ENCODE assay signal across 8 cellular contexts in the genomic region with DNA sequence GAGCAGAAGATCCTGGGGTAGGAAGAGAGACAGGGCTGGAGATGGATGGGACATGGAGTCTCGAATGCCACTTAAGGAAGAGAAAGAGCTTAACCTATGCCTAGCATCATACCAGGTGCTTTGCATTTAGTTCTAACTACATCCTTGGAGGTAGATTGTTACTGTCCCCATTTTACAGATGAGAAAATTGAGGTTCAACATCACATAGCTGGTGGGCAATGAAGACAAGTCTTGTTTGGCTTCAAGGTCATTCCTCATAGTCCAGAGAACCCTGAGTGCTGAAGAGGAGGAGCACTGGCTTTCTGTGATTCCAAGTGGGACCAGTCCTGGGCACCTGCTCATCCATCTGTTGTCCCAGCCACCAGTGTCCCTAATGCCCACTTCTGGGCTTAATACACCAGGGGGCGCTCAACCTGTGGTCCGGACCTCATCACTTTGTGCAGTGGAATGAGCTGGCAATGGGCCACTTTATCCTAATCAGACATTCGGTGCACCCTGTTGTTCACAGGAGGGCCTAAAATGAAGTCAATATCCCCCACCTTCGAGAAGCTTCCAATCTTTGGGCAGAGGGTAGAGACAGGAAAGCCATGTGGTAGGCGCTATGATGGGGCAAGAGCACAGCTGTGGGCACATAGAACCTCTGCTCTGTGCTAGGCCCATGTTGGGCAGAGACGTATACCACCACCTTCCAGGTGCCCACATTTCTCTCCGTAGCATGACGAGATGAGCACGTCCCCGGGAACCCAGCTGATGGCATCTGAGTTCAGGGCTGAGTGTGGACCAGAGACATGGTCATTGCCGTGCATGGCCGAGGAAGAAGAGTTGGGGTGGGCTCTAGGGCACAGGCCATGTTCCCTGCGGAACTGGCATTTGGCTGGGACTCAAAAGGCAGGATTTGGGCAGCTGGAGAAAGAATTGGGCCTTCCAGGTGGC. TPM values are rescaled to one million over a fixed set of nuclear protein-coding genes. Genes with fewer than 3 reads are reported as not detected.
DNase-seq lines count a peak whose midpoint lies in the region; ATAC-seq, FAIRE-seq and TF ChIP-seq lines count a peak whose summit lies in the region.

No MANE protein-coding gene starts in this region.

- no peak overlapping the region for H3K4me3 Mint-ChIP-seq in astrocyte (ENCODE audit: unreplicated experiment)

- no peak overlapping the region for H3K9ac ChIP-seq in astrocyte (ENCODE audit: low read length)

- H3K79me2 ChIP-seq in astrocyte (ENCODE audit: insufficient read depth, low read length) = no peaks in the 10 kb centered on the region

- no peaks in the 10 kb centered on the region for H4K20me1 ChIP-seq in astrocyte (ENCODE audit: insufficient read depth, low read length)

- H3K36me3 ChIP-seq in SJSA1 = peaks cover 3% of the 10 kb centered on the region; the same call in 1 of the 2 replicates
- no peaks in the 10 kb centered on the region for H3K36me3 ChIP-seq in astrocyte (ENCODE audit: insufficient read depth, low read length)
- no peaks in the 10 kb centered on the region for H3K36me3 ChIP-seq in right lobe of liver
- H3K36me3 ChIP-seq in transverse colon = no peaks in the 10 kb centered on the region
- no peaks in the 10 kb centered on the region for H3K36me3 ChIP-seq in ascending aorta

- no peaks in the 10 kb centered on the region for H3K9me3 Mint-ChIP-seq in astrocyte (ENCODE audit: unreplicated experiment)

- DNase-seq in AG08396 (ENCODE audit: low spot score) (peak; percentile 77), GM12892 (ENCODE audit: insufficient read length) (peak; percentile 56), SJSA1 (ENCODE audit: low read depth in 1 of 2, low spot score in 2 of 2) (peak; percentile 35 to 75), astrocyte (ENCODE audit: low read depth) (no peak), right lobe of liver (peak in 1 of 3 donors; percentile 48), transverse colon (peak; percentile 59), ascending aorta (ENCODE audit: low spot score in 2 of 2) (no peak), T1000 (lab: John Stamatoyannopoulos, UW) (no peak)

- no peak overlapping the region for H2AFZ ChIP-seq in astrocyte (ENCODE audit: low read depth, low read length)

- WGBS in right lobe of liver (ENCODE audit: insufficient coverage, low coverage, low lambda C conversion rate, missing lambda C conversion rate) = 80% methylated on average over 1 of the region's 14 CpGs
- 76% methylated on average over 14 of the region's 14 CpGs; no CpG with 5 or more reads in 1 of the 2 donors for WGBS in transverse colon (ENCODE audit: low coverage in 1 of 2), 2 donors

- in situ Hi-C loops in transverse colon (cut with MboI; ENCODE audit: low pct_ligation_motif_present in 1 of 4, low pct_unique_long_range_greater_than_20kb in 1 of 4, low sequenced_read_pairs in 3 of 4) = no loop called here

- peak; percentile 70 for FAIRE-seq in GM12892 (lab: Jason Lieb, UNC)
- no peak for FAIRE-seq in astrocyte (lab: Jason Lieb, UNC)

- no peaks in the 10 kb centered on the region for H3K27me3 ChIP-seq in SJSA1 (replicated peaks)
- H3K27me3 ChIP-seq in astrocyte (ENCODE audit: insufficient read depth, low read length) = no peaks in the 10 kb centered on the region
- no peaks in the 10 kb centered on the region for H3K27me3 ChIP-seq in right lobe of liver
- H3K27me3 ChIP-seq in transverse colon = no peaks in the 10 kb centered on the region
- no peaks in the 10 kb centered on the region for H3K27me3 ChIP-seq in ascending aorta

- H3K9me3 ChIP-seq in SJSA1 (replicated peaks) (no peaks in the 10 kb centered on the region), astrocyte (ENCODE audit: insufficient read depth, low read depth, low read length) (no peaks in the 10 kb centered on the region), right lobe of liver (no peaks in the 10 kb centered on the region), transverse colon (no peaks in the 10 kb centered on the region), ascending aorta (no peaks in the 10 kb centered on the region)

- TF ChIP-seq CTCF in astrocyte (IDR thresholded peaks at IDR 0.05; ENCODE audit: insufficient read depth, low read depth, low read length) (peak; percentile 41), right lobe of liver (IDR thresholded peaks at IDR 0.05) (peak; percentile 42 to 51 (median 47)), transverse colon (IDR thresholded peaks at IDR 0.05) (peak; percentile 24 to 49 (median 43)), ascending aorta (IDR thresholded peaks at IDR 0.05) (no peak)

- intact Hi-C loops in right lobe of liver (cut with DNase I) (no loop called here), transverse colon (cut with DNase I; ENCODE audit: low total_unique reads) (no loop called here), ascending aorta (cut with DNase I) (no loop called here)

- H3K4me1 ChIP-seq in SJSA1 (replicated peaks) = peaks cover 16% of the 10 kb centered on the region
- no peaks in the 10 kb centered on the region for H3K4me1 ChIP-seq in astrocyte (ENCODE audit: insufficient read depth, low read length)
- H3K4me1 ChIP-seq in right lobe of liver = peaks cover 0 to 11% (median 0%) of the 10 kb centered on the region in 4 donors
- H3K4me1 ChIP-seq in transverse colon = peaks cover 13 to 69% (median 27%) of the 10 kb centered on the region in 4 donors
- H3K4me1 ChIP-seq in ascending aorta = no peaks in the 10 kb centered on the region

- H3K36me3 Mint-ChIP-seq in astrocyte (ENCODE audit: low read depth, unreplicated experiment) = peaks cover 4% of the 10 kb centered on the region

- H3K4me3 ChIP-seq in SJSA1 (no peak overlapping the region), astrocyte (ENCODE audit: insufficient read depth, low read depth, low read length) (no peak overlapping the region), right lobe of liver (no peak overlapping the region), transverse colon (no peak overlapping the region), ascending aorta (no peak overlapping the region)

- no peak overlapping the region for H3K27ac Mint-ChIP-seq in astrocyte (ENCODE audit: unreplicated experiment)

- H3K27ac ChIP-seq in SJSA1 (no peak overlapping the region), astrocyte (ENCODE audit: low read depth, low read length) (no peak overlapping the region), right lobe of liver (no peak overlapping the region), transverse colon (peak overlapping the region; percentile 38 to 72 (median 54)), ascending aorta (no peak overlapping the region)

- TF ChIP-seq POLR2A in GM12892 (IDR thresholded peaks at IDR 0.05; ENCODE audit: low read depth, low read length) = no peak
- no peak for TF ChIP-seq POLR2A in right lobe of liver (IDR thresholded peaks at IDR 0.05)
- no peak for TF ChIP-seq POLR2A in transverse colon (IDR thresholded peaks at IDR 0.05)

- ATAC-seq in right lobe of liver = peak in 2 of 4 donors; percentile 7 to 22

- no peak for TF ChIP-seq EP300 in transverse colon (IDR thresholded peaks at IDR 0.05; ENCODE audit: low read depth)

- no peaks in the 10 kb centered on the region for H3K27me3 Mint-ChIP-seq in astrocyte (ENCODE audit: low read depth, unreplicated experiment)

- H3K4me1 Mint-ChIP-seq in astrocyte (ENCODE audit: low read depth, unreplicated experiment) = peaks cover 3% of the 10 kb centered on the region

- no peak overlapping the region for H3K4me2 ChIP-seq in astrocyte (ENCODE audit: low read length)

RNA-seq across cellular contexts. Expression of gene RPS6KA1, which starts 9.2 kb away (rescaled TPM):
- 56.6 TPM for polyA plus RNA-seq in GM12892 (2012; ENCODE audit: missing spikeins)
- total RNA-seq in SJSA1 (2014; rRNA removed; shearing (Covaris generic)) = 23.7 and 27.6 TPM in 2 replicates
- total RNA-seq in astrocyte = 8.8 and 11.8 TPM in 2 replicates
- 10 to 100 TPM in 4 of 6 experiments, 1 to 10 TPM in 2; 6.2 to 42.6 (median 20.9) TPM for total RNA-seq in right lobe of liver
- 100 to 1,000 TPM; 153 to 202 (median 174) TPM for total RNA-seq in transverse colon
- 9.6 TPM for total RNA-seq in ascending aorta

Comparison
In these comparisons a context has a peak if more than half of its experiments do, and no peak if none do; other contexts are left out.
1. DNase-seq: peak in AG08396 (single experiment), GM12892 (single experiment), SJSA1 (2 of 2) and transverse colon (single experiment); none in astrocyte (single experiment), ascending aorta (0 of 2) and T1000 (single experiment).
2. H3K27ac ChIP-seq: peak in transverse colon (4 of 4); none in SJSA1 (single experiment), astrocyte (single experiment), right lobe of liver (0 of 3) and ascending aorta (0 of 2).
3. CTCF ChIP-seq: peak in astrocyte (single experiment), right lobe of liver (4 of 4) and transverse colon (5 of 5); none in ascending aorta (0 of 3).